Comparison of ENCODE assay signal across 8 cellular contexts in the genomic region with DNA sequence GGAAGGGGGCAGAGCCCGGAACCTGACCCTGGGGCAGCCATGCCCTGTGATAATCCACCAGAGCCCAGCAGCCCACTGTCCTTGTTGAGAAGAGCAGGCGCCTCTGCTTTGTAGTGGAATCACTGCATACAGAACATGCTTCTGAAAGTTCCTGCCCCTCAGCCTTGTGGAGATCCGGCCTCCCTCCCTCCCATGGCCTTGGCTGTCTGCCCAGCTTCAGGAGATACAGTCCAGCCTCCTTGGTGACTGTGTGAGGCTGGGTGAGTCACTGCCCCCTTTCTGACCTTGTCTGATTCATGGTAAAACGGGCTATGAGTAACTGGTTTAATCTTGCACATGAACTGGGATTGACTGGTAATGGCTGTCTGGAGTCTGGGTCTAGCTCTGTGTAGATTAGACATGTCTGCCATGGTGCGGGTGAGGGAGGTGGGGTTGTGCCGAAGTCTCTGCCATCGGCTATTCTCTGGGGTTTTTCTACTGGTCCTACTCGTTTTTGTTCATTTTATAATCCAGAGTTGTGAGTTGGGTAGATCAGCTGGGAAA.
A peak's percentile ranks its signal among the peaks of the same experiment; 100 is the strongest.
DNase-seq lines count a peak whose midpoint lies in the region; ATAC-seq and TF ChIP-seq lines count a peak whose summit lies in the region.
"Not testable (repeated sequence)": the region's sequence is repeated elsewhere in the genome, so short reads cannot be mapped to it uniquely, and the experiment has no call there.

No MANE protein-coding gene starts in this region.

- peaks cover 0 to 32% (median 14%) of the 10 kb centered on the region in 12 donors for H3K4me1 ChIP-seq in heart left ventricle

- not testable (repeated sequence) for TF ChIP-seq CTCF in AG09309 (IDR thresholded peaks at IDR 0.05; ENCODE audit: control insufficient read depth, insufficient read depth, low read depth, low read length, missing control alignments); heart left ventricle (IDR thresholded peaks at IDR 0.05)

- DNase-seq in AG09309 (ENCODE audit: low read depth), result peak; percentile 88
- DNase-seq in H4 (ENCODE audit: low spot score), result peak; percentile 98
- peak; percentile 94 for DNase-seq in NCI-H226
- peak; percentile 81 for DNase-seq in UCSD-AML1 (lab: John Stamatoyannopoulos, UW; ENCODE audit: unreplicated experiment)
- DNase-seq in brain pericyte (ENCODE audit: low read depth, low spot score), result peak; percentile 96
- peak; percentile 90 to 98 (median 94) for DNase-seq in heart left ventricle
- DNase-seq in occipital lobe (lab: John Stamatoyannopoulos, UW), result peak; percentile 32
- DNase-seq in stimulated activated CD8-positive, alpha-beta memory T cell treated with anti-CD3 and anti-CD28 coated beads, Interleukin-4, amount 100 ng/mL, for 48 hours, result peak; percentile 66

- not testable (repeated sequence) for H3K36me3 ChIP-seq in heart left ventricle

- ATAC-seq in heart left ventricle, result peak; percentile 81 to 92 (median 88)

- 13 to 60% (median 33%) methylated on average over 3 to 6 of the region's 8 CpGs for WGBS in heart left ventricle, 4 donors

- intact Hi-C loops in heart left ventricle (cut with DNase I), result not testable (repeated sequence)

- TF ChIP-seq POLR2A in heart left ventricle (IDR thresholded peaks at IDR 0.05), result not testable (repeated sequence)

- H3K27ac ChIP-seq in heart left ventricle, result peak overlapping the region in 8 of 12 donors; percentile 31 to 72 (median 54)

- not testable (repeated sequence) for H3K27me3 ChIP-seq in heart left ventricle

- H3K4me3 ChIP-seq in AG09309 (ENCODE audit: control insufficient read depth, low read depth, low read length); heart left ventricle: not testable (repeated sequence)

- H3K9me3 ChIP-seq in heart left ventricle, result not testable (repeated sequence)

Comparison
In these comparisons a context has a peak if more than half of its experiments do, and no peak if none do; other contexts are left out.
1. DNase-seq: peak in every context shown above with its lines; median percentile 98 in H4; 96 in brain pericyte; 94 in NCI-H226; 94 in heart left ventricle; 88 in AG09309; 81 in UCSD-AML1; 66 in stimulated activated CD8-positive, alpha-beta memory T cell treated with anti-CD3 and anti-CD28 coated beads, Interleukin-4, amount 100 ng/mL, for 48 hours; 32 in occipital lobe.